In the genomic region with DNA sequence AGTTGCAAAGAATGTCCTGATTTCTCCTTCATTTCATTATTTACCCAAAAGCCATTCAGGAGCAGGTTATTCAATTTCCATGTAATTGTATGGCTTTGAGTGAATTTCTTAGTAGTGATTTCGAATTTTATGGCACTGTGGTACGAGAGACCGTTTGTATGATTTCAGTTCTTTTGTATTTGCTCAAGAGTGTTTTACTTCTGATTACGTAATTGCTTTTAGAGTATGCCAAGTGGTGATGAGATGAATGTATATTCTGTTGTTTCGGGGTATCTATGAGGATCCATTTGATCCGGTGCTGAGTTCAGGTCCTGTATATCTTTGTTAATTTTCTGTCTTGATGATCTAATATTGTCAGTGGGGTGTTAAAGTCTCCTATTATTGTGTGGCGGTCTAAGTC, we compare ENCODE assay signal across 8 cellular contexts. TPM values are rescaled to one million over a fixed set of nuclear protein-coding genes. Genes with fewer than 3 reads are reported as not detected.
"Had no signal": no experiment of that assay in that cellular context is flagged by ENCODE, and none has a peak within 500 bp of the region (broad histone marks: within the 10 kb centered on the region; RNA-seq: fewer than 3 reads in every experiment).

No MANE protein-coding gene starts in this region.

- H3K27ac ChIP-seq: HL-60 had no signal

- FAIRE-seq: HTR-8/SVneo, K562 had no signal

- H3K27ac Mint-ChIP-seq: IgD-negative memory B cell had no signal

- H3K4me3 ChIP-seq: K562 had no signal

- DNase-seq: KBM-7, KG1 had no signal

- H3K27me3 Mint-ChIP-seq: IgD-negative memory B cell had no signal

- ATAC-seq: K562 had no signal

- H3K4me1 Mint-ChIP-seq: IgD-negative memory B cell had no signal

- H3K4me3 Mint-ChIP-seq: IgD-negative memory B cell had no signal

RNA-seq across cellular contexts. Expression of a gene that starts 41.2 kb away (rescaled TPM):
- total RNA-seq: HT-29, HT1080, K562 had no signal
